In the genomic region with DNA sequence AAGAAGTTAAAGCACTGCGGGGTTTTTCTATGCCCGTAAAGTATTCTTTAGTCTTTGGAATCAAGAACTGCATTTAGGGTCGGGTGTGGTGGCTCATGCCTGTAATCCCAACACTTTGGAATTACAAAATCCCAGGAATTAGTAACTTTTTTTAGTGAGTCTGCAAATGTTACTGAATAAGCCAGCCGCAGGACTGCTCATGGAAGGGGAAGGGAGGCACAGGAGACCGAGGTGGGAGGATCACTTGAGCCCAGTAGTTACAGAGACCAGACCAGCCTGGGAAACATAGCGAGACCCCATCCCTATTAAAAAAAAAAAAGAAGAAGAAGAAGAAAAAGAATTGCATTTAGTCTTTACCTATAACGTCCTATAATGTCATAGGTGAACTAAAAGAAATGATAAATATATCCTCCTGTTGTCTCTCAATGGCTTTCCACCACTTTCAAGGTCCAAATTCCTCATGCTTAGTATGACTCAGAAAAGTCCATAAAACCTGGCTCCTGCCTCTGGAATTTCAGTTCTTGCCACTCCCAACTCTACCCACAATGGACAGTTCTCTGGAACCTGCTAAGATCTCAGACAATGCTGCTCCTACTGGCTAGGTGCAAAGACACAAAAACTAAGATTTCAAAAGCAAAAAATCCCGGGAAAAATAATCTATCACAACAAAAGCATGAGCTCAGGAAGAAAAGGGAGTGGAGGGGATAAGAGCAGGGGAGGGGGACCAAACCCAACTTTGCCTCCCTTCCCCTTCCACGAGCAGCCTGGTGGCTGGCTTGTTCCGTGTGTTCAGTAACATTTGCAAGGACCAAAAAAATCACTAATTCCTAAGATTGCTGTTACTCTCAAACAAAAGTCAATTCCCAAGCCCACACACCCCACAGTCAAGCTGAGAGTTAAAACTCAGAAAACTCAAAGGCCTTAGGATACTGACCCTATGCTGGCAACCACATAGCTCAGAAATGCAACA, we compare ENCODE assay signal across 9 cellular contexts. TPM values are rescaled to one million over a fixed set of nuclear protein-coding genes. Genes with fewer than 3 reads are reported as not detected.
DNase-seq lines count a peak whose midpoint lies in the region; ATAC-seq and TF ChIP-seq lines count a peak whose summit lies in the region.
"Had no signal": no experiment of that assay in that cellular context is flagged by ENCODE, and none has a peak within 500 bp of the region (broad histone marks: within the 10 kb centered on the region; RNA-seq: fewer than 3 reads in every experiment).

No MANE protein-coding gene starts in this region.

- no peaks in the 10 kb centered on the region for H3K9me3 ChIP-seq in Peyer's patch

- TF ChIP-seq CTCF in GM12865 (IDR thresholded peaks at IDR 0.05; ENCODE audit: insufficient read depth, low read depth, low read length, missing control alignments) (no peak), Peyer's patch (IDR thresholded peaks at IDR 0.05) (peak in 3 of 6 experiments; percentile 30 to 49 (median 44)), fibroblast of pulmonary artery (IDR thresholded peaks at IDR 0.05; ENCODE audit: low read length, missing control alignments) (no peak)

- H3K27ac ChIP-seq in Peyer's patch = peak overlapping the region in 3 of 4 donors; percentile 73 to 91 (median 87)
- H3K27ac ChIP-seq: brain microvascular endothelial cell had no signal

- H3K4me1 ChIP-seq in Peyer's patch = peaks cover 0 to 81% (median 18%) of the 10 kb centered on the region in 4 donors

- H3K4me3 ChIP-seq in GM12865 (ENCODE audit: low read depth, low read length) = peak overlapping the region; percentile 14; the same call in 1 of the 2 replicates
- H3K4me3 ChIP-seq in Peyer's patch = peak overlapping the region in 2 of 4 donors; percentile 16 to 25
- H3K4me3 ChIP-seq in fibroblast of pulmonary artery (replicated peaks; ENCODE audit: low read depth, low read length) = no peak overlapping the region

- ATAC-seq in HG03378 (IDR thresholded peaks at IDR 0.05; ENCODE audit: unreplicated experiment) (no peak), HG02759 (IDR thresholded peaks at IDR 0.05; ENCODE audit: unreplicated experiment) (no peak)

- TF ChIP-seq POLR2A in Peyer's patch (IDR thresholded peaks at IDR 0.05) = peak; percentile 12 to 48

- DNase-seq in GM12865 (ENCODE audit: low read depth) (no peak), Peyer's patch (peak in 1 of 3 donors; percentile 58), fibroblast of pulmonary artery (ENCODE audit: low read depth) (peak; percentile 67), renal cortical epithelial cell (ENCODE audit: low read depth) (peak; percentile 96), COLO668 (lab: John Stamatoyannopoulos, UW; ENCODE audit: unreplicated experiment) (no peak), NCI-H345 treated with DMSO at 0.1 percent for 48 hours (lab: John Stamatoyannopoulos, UW; ENCODE audit: unreplicated experiment) (no peak)
- DNase-seq: brain microvascular endothelial cell had no signal

- no peaks in the 10 kb centered on the region for H3K27me3 ChIP-seq in Peyer's patch
- H3K27me3 ChIP-seq: brain microvascular endothelial cell had no signal

- no peaks in the 10 kb centered on the region for H3K36me3 ChIP-seq in Peyer's patch
- H3K36me3 ChIP-seq: brain microvascular endothelial cell had no signal

RNA-seq across cellular contexts. Expression of a gene that starts 39.0 kb away (rescaled TPM):
- total RNA-seq in Peyer's patch (10 to 100 TPM in 3 of 4 donors, 1 to 10 TPM in 1; 8.3 to 24.5 (median 19.3) TPM), renal cortical epithelial cell (53.8 and 59.9 TPM in 2 replicates)

Comparison
In these comparisons a context has a peak if more than half of its experiments do, and no peak if none do; other contexts are left out.
1. DNase-seq: peak in fibroblast of pulmonary artery (single experiment) and renal cortical epithelial cell (single experiment); none in GM12865 (single experiment), COLO668 (single experiment) and NCI-H345 treated with DMSO at 0.1 percent for 48 hours (single experiment).